8 cellular contexts compared by ENCODE assay signal in the genomic region with DNA sequence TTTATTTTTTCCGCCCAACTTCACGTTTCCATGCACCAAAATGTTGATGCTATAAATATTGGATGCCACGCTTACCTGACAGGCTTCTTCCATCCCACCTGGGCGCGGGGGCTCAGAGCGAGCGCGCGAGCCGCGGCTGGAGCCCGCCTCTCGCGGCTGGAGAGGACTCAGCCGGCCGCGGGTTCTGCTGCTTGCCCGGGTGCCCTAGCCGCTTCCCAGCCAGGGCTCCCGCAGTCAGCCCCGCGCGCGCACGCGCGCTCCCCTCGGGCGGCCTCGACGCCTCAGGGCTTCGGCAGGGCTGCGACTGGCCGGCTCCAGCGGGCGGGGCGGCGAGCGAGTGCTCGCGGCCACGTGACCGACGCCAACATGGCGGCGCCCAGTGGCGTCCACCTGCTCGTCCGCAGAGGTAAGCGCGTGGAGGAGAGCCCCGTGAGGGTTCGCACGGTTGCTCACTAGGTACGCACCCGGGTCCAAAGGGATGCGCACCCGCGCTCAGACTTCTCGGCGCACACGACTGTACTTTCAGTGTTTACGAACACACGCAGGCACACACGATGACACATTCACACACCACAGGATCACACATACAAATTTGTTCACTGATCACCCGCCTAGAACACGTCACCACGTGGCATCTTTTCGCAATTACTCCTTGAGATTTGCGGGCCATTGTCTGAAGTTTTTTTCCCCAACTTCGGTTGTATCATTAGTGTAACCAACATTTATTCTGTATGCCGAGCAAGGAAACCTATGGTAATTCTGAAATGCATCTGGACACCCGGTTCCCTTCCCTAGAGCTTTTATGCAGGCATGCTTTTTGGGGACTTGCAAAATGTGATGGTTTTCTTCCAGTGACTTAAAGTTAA. TPM values are rescaled to one million over a fixed set of nuclear protein-coding genes. Genes with fewer than 3 reads are reported as not detected.
DNase-seq lines count a peak whose midpoint lies in the region; ATAC-seq, FAIRE-seq and TF ChIP-seq lines count a peak whose summit lies in the region.

A gene (plus strand): TSS at position 350 of the 866 bp plus-strand sequence. CDS start 17 bp downstream, at position 367.

- TF ChIP-seq CTCF in astrocyte (IDR thresholded peaks at IDR 0.05; ENCODE audit: insufficient read depth, low read depth, low read length), result no peak

- peak within 1 kb of the TSS; percentile 88 for H3K27ac Mint-ChIP-seq in T-helper 2 cell treated with Interferon-gamma antibody and Interleukin-4, amounts not matched to agents 5 μg/mL and 100 μg/mL, for 36 hours
- peak within 1 kb of the TSS; percentile 16 for H3K27ac Mint-ChIP-seq in astrocyte (ENCODE audit: unreplicated experiment)

- H3K36me3 ChIP-seq in astrocyte (ENCODE audit: insufficient read depth, low read length) (no peaks in the 10 kb centered on the region), rectal smooth muscle tissue (ENCODE audit: control insufficient read depth, insufficient read depth, low read length) (no peaks in the 10 kb centered on the region), aorta (ENCODE audit: control insufficient read depth in 1 of 2, insufficient read depth in 2 of 2, low read length in 1 of 2) (no peaks in the 10 kb centered on the region)

- H3K4me1 Mint-ChIP-seq in T-helper 2 cell treated with Interferon-gamma antibody and Interleukin-4, amounts not matched to agents 5 μg/mL and 100 μg/mL, for 36 hours (ENCODE audit: low read depth), result peaks cover 15% of the 10 kb centered on the region
- H3K4me1 Mint-ChIP-seq in astrocyte (ENCODE audit: low read depth, unreplicated experiment), result peaks cover 4% of the 10 kb centered on the region

- WGBS in aorta, 2 donors, result 0% methylated on average over 51 to 73 of the region's 73 CpGs

- FAIRE-seq in GM18507 (lab: Jason Lieb, UNC), result peak; percentile 92
- no peak for FAIRE-seq in astrocyte (lab: Jason Lieb, UNC)

- H2AFZ ChIP-seq in astrocyte (ENCODE audit: low read depth, low read length), result peak within 1 kb of the TSS; percentile 100

- no peaks in the 10 kb centered on the region for H4K20me1 ChIP-seq in astrocyte (ENCODE audit: insufficient read depth, low read length)

- H3K9me3 ChIP-seq in astrocyte (ENCODE audit: insufficient read depth, low read depth, low read length) (no peaks in the 10 kb centered on the region), aorta (ENCODE audit: control insufficient read depth, low read length) (no peaks in the 10 kb centered on the region)

- peak within 1 kb of the TSS; percentile 99 for H3K4me3 ChIP-seq in astrocyte (ENCODE audit: insufficient read depth, low read depth, low read length)
- peak within 1 kb of the TSS; percentile 99 for H3K4me3 ChIP-seq in rectal smooth muscle tissue (ENCODE audit: low read length)
- peak within 1 kb of the TSS; percentile 55 to 65 for H3K4me3 ChIP-seq in aorta (ENCODE audit: low read length in 2 of 2)

- intact Hi-C loops in aorta (cut with DNase I), result loop anchor here in 1 of 2 donors (2.0 to 10.0 kb wide), 2 partner anchors 77 to 105 kb away; a partner anchor contains a TSS

- peak; percentile 95 for ATAC-seq in HG02970 (IDR thresholded peaks at IDR 0.05; ENCODE audit: low FRiP score, unreplicated experiment)
- peak; percentile 99 for ATAC-seq in aorta (ENCODE audit: low FRiP score)

- H3K79me2 ChIP-seq in astrocyte (ENCODE audit: insufficient read depth, low read length), result no peaks in the 10 kb centered on the region

- DNase-seq in GM18507 (ENCODE audit: extremely low spot score, insufficient read length, low read depth) (peak; percentile 94), NCI-H187 (lab: John Stamatoyannopoulos, UW) (peak; percentile 54 to 70), astrocyte (ENCODE audit: low read depth) (peak; percentile 76), hepatic stellate cell (ENCODE audit: low spot score) (peak; percentile 97), aorta (peak; percentile 94 to 97)
- peak; percentile 92 for DNase-seq in T-helper 2 cell treated with Interferon-gamma antibody and Interleukin-4, amounts not matched to agents 5 μg/mL and 100 μg/mL, for 36 hours (ENCODE audit: low spot score)

- H3K4me1 ChIP-seq in astrocyte (ENCODE audit: insufficient read depth, low read length) (peaks cover 5% of the 10 kb centered on the region), rectal smooth muscle tissue (ENCODE audit: control insufficient read depth, insufficient read depth, low read length) (peaks cover 5% of the 10 kb centered on the region), aorta (ENCODE audit: control insufficient read depth in 1 of 2, insufficient read depth in 2 of 2, low read length in 2 of 2) (no peaks in the 10 kb centered on the region)

- H3K4me3 Mint-ChIP-seq in T-helper 2 cell treated with Interferon-gamma antibody and Interleukin-4, amounts not matched to agents 5 μg/mL and 100 μg/mL, for 36 hours, result peak within 1 kb of the TSS; percentile 94
- H3K4me3 Mint-ChIP-seq in astrocyte (ENCODE audit: unreplicated experiment), result peak within 1 kb of the TSS; percentile 85

- H3K27ac ChIP-seq in astrocyte (ENCODE audit: low read depth, low read length) (peak within 1 kb of the TSS; percentile 87), rectal smooth muscle tissue (ENCODE audit: low read depth, low read length) (peak within 1 kb of the TSS; percentile 10), aorta (ENCODE audit: low read depth in 1 of 2, low read length in 2 of 2) (no peak within 1 kb of the TSS)

- H3K27me3 ChIP-seq in astrocyte (ENCODE audit: insufficient read depth, low read length), result no peaks in the 10 kb centered on the region
- H3K27me3 ChIP-seq in rectal smooth muscle tissue (ENCODE audit: control insufficient read depth, insufficient read depth, low read length), result no peaks in the 10 kb centered on the region
- no peaks in the 10 kb centered on the region for H3K27me3 ChIP-seq in aorta (ENCODE audit: control insufficient read depth in 1 of 2, insufficient read depth in 2 of 2, low read length in 1 of 2)

- H3K36me3 Mint-ChIP-seq in T-helper 2 cell treated with Interferon-gamma antibody and Interleukin-4, amounts not matched to agents 5 μg/mL and 100 μg/mL, for 36 hours (ENCODE audit: low read depth), result no peaks in the 10 kb centered on the region
- H3K36me3 Mint-ChIP-seq in astrocyte (ENCODE audit: low read depth, unreplicated experiment), result no peaks in the 10 kb centered on the region

- peak within 1 kb of the TSS; percentile 90 for H3K9ac ChIP-seq in astrocyte (ENCODE audit: low read length)
- H3K9ac ChIP-seq in rectal smooth muscle tissue (ENCODE audit: low read length), result no peak within 1 kb of the TSS

- H3K27me3 Mint-ChIP-seq in T-helper 2 cell treated with Interferon-gamma antibody and Interleukin-4, amounts not matched to agents 5 μg/mL and 100 μg/mL, for 36 hours (ENCODE audit: low read depth), result peaks cover 7% of the 10 kb centered on the region
- peaks cover 9% of the 10 kb centered on the region for H3K27me3 Mint-ChIP-seq in astrocyte (ENCODE audit: low read depth, unreplicated experiment)

- no peaks in the 10 kb centered on the region for H3K9me3 Mint-ChIP-seq in T-helper 2 cell treated with Interferon-gamma antibody and Interleukin-4, amounts not matched to agents 5 μg/mL and 100 μg/mL, for 36 hours
- H3K9me3 Mint-ChIP-seq in astrocyte (ENCODE audit: unreplicated experiment), result no peaks in the 10 kb centered on the region

- peak within 1 kb of the TSS; percentile 89 for H3K4me2 ChIP-seq in astrocyte (ENCODE audit: low read length)

RNA-seq across cellular contexts. Expression of the gene that starts here (rescaled TPM):
- 6.5 and 7.9 TPM in 2 replicates for total RNA-seq in astrocyte
- total RNA-seq in aorta, result 1 to 10 TPM; 2.9 to 5.4 TPM
- 1 to 10 TPM; 3.1 to 8.0 TPM for polyA plus RNA-seq in aorta

Comparison
In these comparisons a context has a peak if more than half of its experiments do, and no peak if none do; other contexts are left out.
1. H3K27ac ChIP-seq: peak in astrocyte (single experiment) and rectal smooth muscle tissue (single experiment); none in aorta (0 of 2).
2. Peak in every context shown above with its lines, with median percentiles within 50 percentile points of each other: DNase-seq and H3K4me3 ChIP-seq.